Comparison of ENCODE assay signal across 11 cellular contexts in the genomic region with DNA sequence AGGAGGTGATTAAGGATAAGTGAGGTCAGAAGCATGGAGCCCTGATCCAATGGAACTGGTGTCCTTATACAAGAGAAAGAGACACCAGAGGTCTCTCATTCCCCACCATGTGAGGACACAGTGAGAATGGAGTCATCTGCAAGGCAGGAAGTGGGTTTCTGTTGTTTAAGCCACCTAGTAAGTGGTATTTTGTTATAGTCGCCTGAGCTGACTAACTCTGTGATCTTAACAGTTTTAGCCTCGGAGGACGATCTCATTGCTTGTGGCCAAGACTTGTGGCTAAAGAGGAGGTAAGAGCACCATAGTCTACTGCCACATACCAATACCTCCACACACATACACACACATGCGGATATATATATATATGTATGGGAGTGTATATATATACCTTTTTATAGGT.
DNase-seq lines count a peak whose midpoint lies in the region; ATAC-seq and TF ChIP-seq lines count a peak whose summit lies in the region.
"Had no signal": no experiment of that assay in that cellular context is flagged by ENCODE, and none has a peak within 500 bp of the region (broad histone marks: within the 10 kb centered on the region; RNA-seq: fewer than 3 reads in every experiment).

No MANE protein-coding gene starts in this region.

- H2AFZ ChIP-seq in OCI-LY7 (ENCODE audit: low read length), result no peak overlapping the region

- H3K4me3 ChIP-seq in OCI-LY7 (ENCODE audit: low read depth, low read length, poor library complexity, severe bottlenecking), result no peak overlapping the region

- peaks cover 39% of the 10 kb centered on the region for H3K36me3 Mint-ChIP-seq in activated T-cell treated with anti-CD3 and anti-CD28 coated beads, Interleukin-2, amount 50 U/mL, for 4 hours (ENCODE audit: insufficient read depth)
- no peaks in the 10 kb centered on the region for H3K36me3 Mint-ChIP-seq in chondrocyte (ENCODE audit: low read depth)
- H3K36me3 Mint-ChIP-seq: brain had no signal

- no peaks in the 10 kb centered on the region for H3K9me3 Mint-ChIP-seq in activated T-cell treated with anti-CD3 and anti-CD28 coated beads, Interleukin-2, amount 50 U/mL, for 4 hours
- H3K9me3 Mint-ChIP-seq in chondrocyte (ENCODE audit: low read depth), result peaks cover 2% of the 10 kb centered on the region

- ATAC-seq in activated T-cell treated with anti-CD3 and anti-CD28 coated beads, Interleukin-2, amount 50 U/mL, for 4 hours, result peak; percentile 67 to 78
- peak; percentile 39 for ATAC-seq in HG02840 (IDR thresholded peaks at IDR 0.05; ENCODE audit: low FRiP score, unreplicated experiment)
- no peak for ATAC-seq in GM19023 (IDR thresholded peaks at IDR 0.05; ENCODE audit: unreplicated experiment)

- H3K9me3 ChIP-seq in OCI-LY7 (ENCODE audit: low read length), result peaks cover 29% of the 10 kb centered on the region; the same call in 1 of the 2 replicates

- H4K20me1 ChIP-seq in OCI-LY7 (ENCODE audit: insufficient read depth, low read length), result no peaks in the 10 kb centered on the region

- H3K79me2 ChIP-seq in OCI-LY7 (ENCODE audit: insufficient read depth, low read depth, low read length), result peaks cover 52% of the 10 kb centered on the region

- H3K27me3 Mint-ChIP-seq in activated T-cell treated with anti-CD3 and anti-CD28 coated beads, Interleukin-2, amount 50 U/mL, for 4 hours (ENCODE audit: low read depth), result no peaks in the 10 kb centered on the region
- H3K27me3 Mint-ChIP-seq in chondrocyte (ENCODE audit: low read depth), result no peaks in the 10 kb centered on the region

- no peaks in the 10 kb centered on the region for H3K9me2 ChIP-seq in OCI-LY7 (ENCODE audit: insufficient read depth, low read length)

- no peak for TF ChIP-seq CTCF in OCI-LY7 (conservative IDR thresholded peaks at IDR 0.05; ENCODE audit: low read length)
- TF ChIP-seq CTCF in chondrocyte (IDR thresholded peaks at IDR 0.05), result no peak

- CTCF ChIA-PET in OCI-LY7 (lab: Charles Lee; ENCODE audit: unreplicated experiment), result interaction anchor here (1.0 to 1.1 kb wide), 2 partner anchors 18 to 67 kb away, joined by 3 to 4 read pairs; no protein-coding TSS in a partner anchor

- DNase-seq in activated T-cell treated with anti-CD3 and anti-CD28 coated beads, Interleukin-2, amount 50 U/mL, for 4 hours, result no peak
- no peak for DNase-seq in activated T-cell treated with anti-CD3 and anti-CD28 coated beads, Interleukin-2, amount 50 U/mL, for 1 hour
- DNase-seq in OCI-LY7 (ENCODE audit: low spot score) (peak; percentile 46), cerebellar nuclear complex (lab: John Stamatoyannopoulos, UW) (no peak), chondrocyte (ENCODE audit: low spot score) (no peak)
- DNase-seq in stimulated activated CD8-positive, alpha-beta memory T cell treated with anti-CD3 and anti-CD28 coated beads, Interleukin-12 subunit alpha, Interleukin-12 subunit beta, amount 100 ng/mL, for 1 hour (ENCODE audit: low read depth), result peak; percentile 9
- DNase-seq: mesenchymal stem cell, NCI-H226 had no signal

- peaks cover 85% of the 10 kb centered on the region for H3K36me3 ChIP-seq in OCI-LY7 (ENCODE audit: insufficient read depth, low read length)

- no peak overlapping the region for H3K27ac Mint-ChIP-seq in chondrocyte (ENCODE audit: unreplicated experiment)
- H3K27ac Mint-ChIP-seq: brain had no signal

- H3K4me1 ChIP-seq in OCI-LY7 (ENCODE audit: insufficient read depth, low read length, poor library complexity, severe bottlenecking), result peaks cover 73% of the 10 kb centered on the region

- POLR2A ChIA-PET in OCI-LY7 (lab: Charles Lee), result interaction anchor here (1.4 to 5.2 kb wide), 9 partner anchors 8 to 126 kb away, joined by 3 to 83 read pairs (median 10); a partner anchor contains a TSS

- H3K27ac ChIP-seq in OCI-LY7 (ENCODE audit: low read depth, low read length, poor library complexity, severe bottlenecking), result peak overlapping the region; percentile 86

- peaks cover 37% of the 10 kb centered on the region for H3K4me1 Mint-ChIP-seq in activated T-cell treated with anti-CD3 and anti-CD28 coated beads, Interleukin-2, amount 50 U/mL, for 4 hours (ENCODE audit: low read depth)
- H3K4me1 Mint-ChIP-seq in chondrocyte (ENCODE audit: low read depth), result no peaks in the 10 kb centered on the region
- H3K4me1 Mint-ChIP-seq: brain had no signal

- BruUV-seq in OCI-LY7 (replicated peaks; lab: Mats Ljungman, UMichigan), result no TSS peak

- peak overlapping the region; percentile 72 for H3K4me2 ChIP-seq in OCI-LY7 (ENCODE audit: low read length)

- intact Hi-C loops in OCI-LY7 (cut with micrococcal nuclease; ENCODE audit: unreplicated experiment), result no loop called here

- H3K4me3 Mint-ChIP-seq in activated T-cell treated with anti-CD3 and anti-CD28 coated beads, Interleukin-2, amount 50 U/mL, for 4 hours, result no peak overlapping the region
- H3K4me3 Mint-ChIP-seq in chondrocyte (ENCODE audit: unreplicated experiment), result no peak overlapping the region
- H3K4me3 Mint-ChIP-seq: brain had no signal

Comparison
In these comparisons a context has a peak if more than half of its experiments do, and no peak if none do; other contexts are left out.
1. DNase-seq: peak in OCI-LY7 (single experiment) and stimulated activated CD8-positive, alpha-beta memory T cell treated with anti-CD3 and anti-CD28 coated beads, Interleukin-12 subunit alpha, Interleukin-12 subunit beta, amount 100 ng/mL, for 1 hour (single experiment); none in activated T-cell treated with anti-CD3 and anti-CD28 coated beads, Interleukin-2, amount 50 U/mL, for 4 hours (single experiment), activated T-cell treated with anti-CD3 and anti-CD28 coated beads, Interleukin-2, amount 50 U/mL, for 1 hour (single experiment), cerebellar nuclear complex (0 of 2) and chondrocyte (single experiment).